22 cellular contexts compared by ENCODE assay signal in genomic region chr4:18923496-18924161, GRCh38.
"Had no signal": no experiment of that assay in that cellular context is flagged by ENCODE, and none has a peak within 500 bp of the region (broad histone marks: within the 10 kb centered on the region; RNA-seq: fewer than 3 reads in every experiment).

No MANE protein-coding gene starts in this region.

- H2AFZ ChIP-seq: neural progenitor cell had no signal

- H3K27me3 ChIP-seq: body of pancreas, colonic mucosa, esophagus squamous epithelium, neural progenitor cell, spleen had no signal

- H3K27ac Mint-ChIP-seq: activated CD8-positive, alpha-beta T cell treated with anti-CD3 and anti-CD28 coated beads, Interleukin-2, amount 10 ng/mL, durations not matched to agents 7 days and 5 days; activated naive CD4-positive, alpha-beta T cell treated with anti-CD3 and anti-CD28 coated beads, Interleukin-2, amount 50 U/mL, for 24 hours; activated T-helper 1 cell treated with anti-CD3 and anti-CD28 coated beads, Interleukin-12 subunit alpha, Interleukin-12 subunit beta, Interleukin-2, Interleukin-4 antibody, amounts not matched to agents 30 ng/mL and 10 ng/mL and 1 ng/mL, durations not matched to agents 14 hours and 24 hours and 36 hours; naive thymus-derived CD8-positive, alpha-beta T cell; neural progenitor cell; type B pancreatic cell had no signal

- H3K4me1 ChIP-seq: body of pancreas, colonic mucosa, esophagus squamous epithelium, neural progenitor cell had no signal

- H3K9me3 Mint-ChIP-seq: activated T-helper 1 cell treated with anti-CD3 and anti-CD28 coated beads, Interleukin-12 subunit alpha, Interleukin-12 subunit beta, Interleukin-2, Interleukin-4 antibody, amounts not matched to agents 30 ng/mL and 10 ng/mL and 1 ng/mL, durations not matched to agents 14 hours and 24 hours and 36 hours; type B pancreatic cell had no signal

- H3K36me3 ChIP-seq: colonic mucosa, esophagus squamous epithelium, neural progenitor cell, spleen, thoracic aorta had no signal

- H3K4me2 ChIP-seq: neural progenitor cell had no signal

- H3K9me3 ChIP-seq: body of pancreas, colonic mucosa, esophagus squamous epithelium, thoracic aorta had no signal

- H3K27ac ChIP-seq: body of pancreas, colonic mucosa, dorsolateral prefrontal cortex, esophagus squamous epithelium, neural progenitor cell, spleen, thoracic aorta had no signal

- H3K4me3 Mint-ChIP-seq: activated CD8-positive, alpha-beta T cell treated with anti-CD3 and anti-CD28 coated beads, Interleukin-2, amount 10 ng/mL, durations not matched to agents 7 days and 5 days; activated naive CD4-positive, alpha-beta T cell treated with anti-CD3 and anti-CD28 coated beads, Interleukin-2, amount 50 U/mL, for 24 hours; activated T-helper 1 cell treated with anti-CD3 and anti-CD28 coated beads, Interleukin-12 subunit alpha, Interleukin-12 subunit beta, Interleukin-2, Interleukin-4 antibody, amounts not matched to agents 30 ng/mL and 10 ng/mL and 1 ng/mL, durations not matched to agents 14 hours and 24 hours and 36 hours; central memory CD8-positive, alpha-beta T cell; naive thymus-derived CD8-positive, alpha-beta T cell; neural progenitor cell; type B pancreatic cell had no signal

- H3K4me3 ChIP-seq: body of pancreas, colonic mucosa, dorsolateral prefrontal cortex, esophagus squamous epithelium, neural progenitor cell, spleen, thoracic aorta had no signal

- H3K27me3 Mint-ChIP-seq: activated naive CD4-positive, alpha-beta T cell treated with anti-CD3 and anti-CD28 coated beads, Interleukin-2, amount 50 U/mL, for 24 hours; central memory CD8-positive, alpha-beta T cell; naive thymus-derived CD8-positive, alpha-beta T cell; type B pancreatic cell had no signal

- ATAC-seq: activated CD8-positive, alpha-beta T cell treated with anti-CD3 and anti-CD28 coated beads, Interleukin-2, amount 10 ng/mL, durations not matched to agents 7 days and 5 days; body of pancreas; naive thymus-derived CD8-positive, alpha-beta T cell had no signal

- DNase-seq: activated CD4-positive, alpha-beta T cell treated with anti-CD3 and anti-CD28 coated beads for 1 hour; activated CD4-positive, alpha-beta T cell treated with anti-CD3 and anti-CD28 coated beads, Interleukin-2, amount 50 U/mL, for 1 hour; activated CD8-positive, alpha-beta T cell treated with anti-CD3 and anti-CD28 coated beads, Interleukin-2, amount 10 ng/mL, durations not matched to agents 7 days and 5 days; activated gamma-delta T cell treated with Interleukin-2 at 50 U/mL for 16 hours; anterior cingulate cortex; body of pancreas; colonic mucosa; dorsolateral prefrontal cortex; esophagus squamous epithelium; naive thymus-derived CD8-positive, alpha-beta T cell; posterior cingulate gyrus; retina; spleen; stimulated activated CD4-positive, alpha-beta T cell treated with anti-CD3 and anti-CD28 coated beads, Interleukin-4, amount 100 ng/mL, for 1 hour; stimulated activated naive CD4-positive, alpha-beta T cell treated with Interleukin-2 at 50 U/mL for 16 hours; T-helper 9 cell had no signal

- H3K36me3 Mint-ChIP-seq: activated naive CD4-positive, alpha-beta T cell treated with anti-CD3 and anti-CD28 coated beads, Interleukin-2, amount 50 U/mL, for 24 hours; naive thymus-derived CD8-positive, alpha-beta T cell; neural progenitor cell; type B pancreatic cell had no signal

- H3K9ac ChIP-seq: neural progenitor cell had no signal

- H3K4me1 Mint-ChIP-seq: activated naive CD4-positive, alpha-beta T cell treated with anti-CD3 and anti-CD28 coated beads, Interleukin-2, amount 50 U/mL, for 24 hours; central memory CD8-positive, alpha-beta T cell; naive thymus-derived CD8-positive, alpha-beta T cell had no signal
